ENCODE assay signal across 19 cellular contexts in genomic region chr11:9777525-9777924, GRCh38.
DNase-seq lines count a peak whose midpoint lies in the region; ATAC-seq and TF ChIP-seq lines count a peak whose summit lies in the region.
"Had no signal": no experiment of that assay in that cellular context is flagged by ENCODE, and none has a peak within 500 bp of the region (broad histone marks: within the 10 kb centered on the region; RNA-seq: fewer than 3 reads in every experiment).

No MANE protein-coding gene starts in this region.

- H3K4ac ChIP-seq in IMR-90 (ENCODE audit: low read depth, low read length), result peak overlapping the region; percentile 95

- DNase-seq in BJ (ENCODE audit: low read depth) (no peak), IMR-90 (no peak), fibroblast of villous mesenchyme (ENCODE audit: low read depth) (no peak), mesothelial cell of epicardium (ENCODE audit: low spot score in 2 of 2, unreplicated experiment in 2 of 2) (no peak), islet precursor cell (no peak), upper lobe of right lung (no peak), uterus (no peak)
- DNase-seq: CD4-positive, alpha-beta memory T cell; DMS153; GOT3; MG63; NCI-H1417; NCI-H187; NCI-H446; NCI-H526 had no signal

- H4K5ac ChIP-seq in IMR-90 (ENCODE audit: low read depth, low read length), result peak overlapping the region; percentile 89

- H3K4me2 ChIP-seq in IMR-90 (ENCODE audit: low read depth, low read length), result no peak overlapping the region
- H3K4me2 ChIP-seq: BLaER1 had no signal

- peak overlapping the region; percentile 91; the same call in 2 of the 3 replicates for H2BK15ac ChIP-seq in IMR-90 (ENCODE audit: low read depth, low read length)

- no TSS peak for BruUV-seq in IMR-90 (replicated peaks; lab: Mats Ljungman, UMichigan)

- no peak for TF ChIP-seq CTCF in BJ (IDR thresholded peaks at IDR 0.05; ENCODE audit: insufficient read depth, low read depth, low read length)
- no peak for TF ChIP-seq CTCF in IMR-90 (conservative IDR thresholded peaks at IDR 0.05; ENCODE audit: low read depth, low read length)
- no peak for TF ChIP-seq CTCF in fibroblast of villous mesenchyme (IDR thresholded peaks at IDR 0.05; ENCODE audit: insufficient read depth, low read depth, low read length)
- TF ChIP-seq CTCF in mesothelial cell of epicardium (IDR thresholded peaks at IDR 0.05; ENCODE audit: unreplicated experiment), result no peak
- no peak for TF ChIP-seq CTCF in upper lobe of right lung (IDR thresholded peaks at IDR 0.05)
- no peak for TF ChIP-seq CTCF in uterus (IDR thresholded peaks at IDR 0.05)

- no peak overlapping the region for H2AFZ ChIP-seq in IMR-90 (replicated peaks; ENCODE audit: low read length, poor library complexity)

- peaks cover 9 to 54% of the 10 kb centered on the region in 2 experiments for H3K79me1 ChIP-seq in IMR-90 (ENCODE audit: low read depth in 1 of 2, low read length in 2 of 2)

- CTCF ChIA-PET in BJ (lab: Yijun Ruan, JAX) (interaction anchor here (2.2 kb wide), 2 partner anchors 10 kb away, joined by 6 to 9 read pairs; no protein-coding TSS in a partner anchor), IMR-90 (lab: Yijun Ruan, JAX) (no interaction called here)

- H4K91ac ChIP-seq in IMR-90 (ENCODE audit: insufficient read depth, low read depth, low read length), result peak overlapping the region; percentile 89

- peak overlapping the region; percentile 87 for H2AK5ac ChIP-seq in IMR-90 (ENCODE audit: low read depth, low read length)

- peak overlapping the region; percentile 91; the same call in 1 of the 2 replicates for H3K23ac ChIP-seq in IMR-90 (ENCODE audit: low read depth, low read length)

- dilution Hi-C loops in IMR-90 (cut with HindIII; ENCODE audit: low sequenced_read_pairs, unreplicated experiment), result no loop called here

- peak overlapping the region; percentile 98 for H3K18ac ChIP-seq in IMR-90 (ENCODE audit: low read depth, low read length)

- H3K4me3 Mint-ChIP-seq in mesothelial cell of epicardium, result no peak overlapping the region
- H3K4me3 Mint-ChIP-seq: CD4-positive, alpha-beta memory T cell had no signal

- H3K4me1 ChIP-seq in IMR-90 (ENCODE audit: control insufficient read depth, insufficient read depth, low read length) (peaks cover 21% of the 10 kb centered on the region), upper lobe of right lung (no peaks in the 10 kb centered on the region), uterus (no peaks in the 10 kb centered on the region)

- peak overlapping the region; percentile 52 to 80 for H4K8ac ChIP-seq in IMR-90 (ENCODE audit: low read depth in 2 of 2, low read length in 2 of 2)

- intact Hi-C loops in IMR-90 (cut with micrococcal nuclease) (no loop called here), upper lobe of right lung (cut with DNase I) (no loop called here), uterus (cut with DNase I; ENCODE audit: low total_unique reads) (no loop called here)

- H3K27ac Mint-ChIP-seq in mesothelial cell of epicardium, result peak overlapping the region; percentile 81

- H3K27ac ChIP-seq in IMR-90 (ENCODE audit: insufficient read depth, low read length), result peak overlapping the region; percentile 59; the same call in 1 of the 2 replicates
- H3K27ac ChIP-seq in upper lobe of right lung, result no peak overlapping the region
- H3K27ac ChIP-seq in uterus, result no peak overlapping the region
- H3K27ac ChIP-seq: BLaER1, SJSA1 had no signal

- H3K9me1 ChIP-seq in IMR-90 (ENCODE audit: insufficient read depth, low read length), result peaks cover 17% of the 10 kb centered on the region

- H4K20me1 ChIP-seq in IMR-90 (ENCODE audit: insufficient read depth, low read length), result no peaks in the 10 kb centered on the region
- H4K20me1 ChIP-seq: BLaER1 had no signal

- peak overlapping the region; percentile 45 for H2BK5ac ChIP-seq in IMR-90 (ENCODE audit: low read depth, low read length, poor library complexity, severe bottlenecking)

- no peak overlapping the region for H3K9ac ChIP-seq in IMR-90 (ENCODE audit: low read depth, low read length)
- H3K9ac ChIP-seq: BLaER1 had no signal

- POLR2A ChIA-PET in BJ (lab: Charles Lee) (no interaction called here), IMR-90 (lab: Charles Lee; ENCODE audit: unreplicated experiment) (no interaction called here)

- peak overlapping the region; percentile 94 for H2BK20ac ChIP-seq in IMR-90 (ENCODE audit: low read depth, low read length)

- H3K36me3 ChIP-seq in BJ (ENCODE audit: control insufficient read depth, insufficient read depth, low read length) (peaks cover 9% of the 10 kb centered on the region), IMR-90 (ENCODE audit: control insufficient read depth, insufficient read depth, low read length) (peaks cover 27% of the 10 kb centered on the region), upper lobe of right lung (peaks cover 28% of the 10 kb centered on the region), uterus (no peaks in the 10 kb centered on the region)

- no peak for ATAC-seq in IMR-90 (ENCODE audit: low read depth)
- no peak for ATAC-seq in HG03571 (IDR thresholded peaks at IDR 0.05; ENCODE audit: unreplicated experiment)
- ATAC-seq in upper lobe of right lung, result no peak
- ATAC-seq: Right ventricle myocardium inferior had no signal

- peak overlapping the region; percentile 42 for H3K4me3 ChIP-seq in BJ (ENCODE audit: low read depth, low read length)
- no peak overlapping the region for H3K4me3 ChIP-seq in IMR-90 (ENCODE audit: insufficient read depth, low read depth, low read length)
- H3K4me3 ChIP-seq in fibroblast of villous mesenchyme (ENCODE audit: low read depth, low read length), result peak overlapping the region; percentile 43
- H3K4me3 ChIP-seq in upper lobe of right lung, result no peak overlapping the region
- no peak overlapping the region for H3K4me3 ChIP-seq in uterus
- H3K4me3 ChIP-seq: BLaER1, MG63, SJSA1 had no signal

- no peak for TF ChIP-seq POLR2A in IMR-90 (IDR thresholded peaks at IDR 0.05; ENCODE audit: low read depth, low read length)
- no peak for TF ChIP-seq POLR2A in uterus (IDR thresholded peaks at IDR 0.05)

- H3K14ac ChIP-seq in IMR-90 (replicated peaks; ENCODE audit: low read depth, low read length), result peak overlapping the region; percentile 96

- WGBS in IMR-90 (ENCODE audit: extremely low coverage in 2 of 2, insufficient read length in 1 of 2), 2 experiments, result no CpG with 5 or more reads among the region's 5 CpGs

- no peaks in the 10 kb centered on the region for H3K9me3 Mint-ChIP-seq in mesothelial cell of epicardium
- H3K9me3 Mint-ChIP-seq: CD4-positive, alpha-beta memory T cell had no signal

- no peak overlapping the region for H3K56ac ChIP-seq in IMR-90 (ENCODE audit: extremely low read depth, insufficient read depth, low read length)

- H2BK120ac ChIP-seq in IMR-90 (ENCODE audit: low read depth, low read length), result peak overlapping the region; percentile 94

- peaks cover 37% of the 10 kb centered on the region for H3K36me3 Mint-ChIP-seq in mesothelial cell of epicardium

- peaks cover 32% of the 10 kb centered on the region for H3K4me1 Mint-ChIP-seq in mesothelial cell of epicardium
- H3K4me1 Mint-ChIP-seq: CD4-positive, alpha-beta memory T cell had no signal

- no peak for TF ChIP-seq RAD21 in IMR-90 (IDR thresholded peaks at IDR 0.05; ENCODE audit: low read length)

- no peaks in the 10 kb centered on the region for H3K27me3 Mint-ChIP-seq in mesothelial cell of epicardium (ENCODE audit: low read depth)
- H3K27me3 Mint-ChIP-seq: CD4-positive, alpha-beta memory T cell had no signal

- in situ Hi-C loops in IMR-90 (cut with MboI; ENCODE audit: low sequenced_read_pairs), result no loop called here

- H3K9me3 ChIP-seq in IMR-90 (ENCODE audit: control insufficient read depth, insufficient read depth, low read length), result no peaks in the 10 kb centered on the region
- H3K9me3 ChIP-seq in upper lobe of right lung, result no peaks in the 10 kb centered on the region
- no peaks in the 10 kb centered on the region for H3K9me3 ChIP-seq in uterus
- H3K9me3 ChIP-seq: BLaER1, MG63, SJSA1 had no signal

- H3K27me3 ChIP-seq in BJ (ENCODE audit: control insufficient read depth, insufficient read depth, low read length), result no peaks in the 10 kb centered on the region
- H3K27me3 ChIP-seq in IMR-90 (ENCODE audit: control insufficient read depth, insufficient read depth, low read length), result no peaks in the 10 kb centered on the region
- H3K27me3 ChIP-seq in upper lobe of right lung, result no peaks in the 10 kb centered on the region
- H3K27me3 ChIP-seq in uterus, result no peaks in the 10 kb centered on the region
- H3K27me3 ChIP-seq: BLaER1, MG63, SJSA1 had no signal

- H2AK9ac ChIP-seq in IMR-90 (replicated peaks; ENCODE audit: low read depth, low read length, poor library complexity), result peak overlapping the region; percentile 62

TF ChIP-seq in IMR-90, 13 proteins besides CTCF, POLR2A, EP300 and RAD21 (continues in another document):
- no peak for TF ChIP-seq CEBPB (IDR thresholded peaks at IDR 0.05; ENCODE audit: low read depth, low read length)
- TF ChIP-seq BHLHE40 (IDR thresholded peaks at IDR 0.05; ENCODE audit: low read depth, low read length), result no peak
- no peak for TF ChIP-seq FOS (IDR thresholded peaks at IDR 0.05; ENCODE audit: low read depth, low read length)
- TF ChIP-seq ELK1 (IDR thresholded peaks at IDR 0.05; ENCODE audit: borderline replicate concordance, low read depth, low read length), result no peak
- no peak for TF ChIP-seq MXI1 (IDR thresholded peaks at IDR 0.05; ENCODE audit: borderline replicate concordance, low read depth, low read length)
- no peak for TF ChIP-seq NFE2L2 (IDR thresholded peaks at IDR 0.05; ENCODE audit: low read depth, low read length)
- TF ChIP-seq SMC3 (IDR thresholded peaks at IDR 0.05; ENCODE audit: low read depth, low read length), result no peak
- no peak for TF ChIP-seq MAZ (IDR thresholded peaks at IDR 0.05; ENCODE audit: borderline replicate concordance, low read depth, low read length)
- TF ChIP-seq USF2 (IDR thresholded peaks at IDR 0.05; ENCODE audit: low read depth, low read length), result no peak
- TF ChIP-seq RCOR1 (IDR thresholded peaks at IDR 0.05; ENCODE audit: insufficient replicate concordance, low read length), result no peak
- no peak for TF ChIP-seq CHD1 (IDR thresholded peaks at IDR 0.05; ENCODE audit: low read depth, low read length)

Comparison
In these comparisons a context has a peak if more than half of its experiments do, and no peak if none do; other contexts are left out.
1. H3K4me3 ChIP-seq: peak in BJ (single experiment) and fibroblast of villous mesenchyme (single experiment); none in IMR-90 (single experiment), upper lobe of right lung (single experiment) and uterus (0 of 2).